ENCODE assay signal across 8 cellular contexts in genomic region chr5:62223312-62223954, GRCh38.
DNase-seq lines count a peak whose midpoint lies in the region; ATAC-seq and TF ChIP-seq lines count a peak whose summit lies in the region.
"Not testable (repeated sequence)": the region's sequence is repeated elsewhere in the genome, so short reads cannot be mapped to it uniquely, and the experiment has no call there.

No MANE protein-coding gene starts in this region.

- peak; percentile 82 to 87 for DNase-seq in Caco-2
- DNase-seq in T-helper 17 cell = peak; percentile 34 to 64 (median 51)
- peak; percentile 63 for DNase-seq in activated effector memory CD4-positive, alpha-beta T cell treated with Interleukin-2 at 50 U/mL for 16 hours
- DNase-seq in fibroblast of lung (ENCODE audit: low read depth in 2 of 2) = peak in 1 of 2 donors; percentile 32
- peak; percentile 45 to 62 for DNase-seq in stimulated activated CD8-positive, alpha-beta memory T cell treated with anti-CD3 and anti-CD28 coated beads, Interleukin-2, amount 100 ng/mL, for 48 hours (ENCODE audit: low read depth in 2 of 2)

- TF ChIP-seq CTCF in Caco-2 (IDR thresholded peaks at IDR 0.05; ENCODE audit: insufficient read depth in 1 of 2, low read depth in 1 of 2, low read length in 1 of 2, severe bottlenecking in 1 of 2, unreplicated experiment in 1 of 2) (peak; percentile 30 to 71), fibroblast of lung (conservative IDR thresholded peaks at IDR 0.05 in 1 of 2, IDR thresholded peaks at IDR 0.05 in 1 of 2; ENCODE audit: low read depth in 1 of 2, low read length in 2 of 2) (peak; percentile 23 to 33), neural cell (IDR thresholded peaks at IDR 0.05; ENCODE audit: poor library complexity, severe bottlenecking) (peak; percentile 80)

- H2AFZ ChIP-seq in fibroblast of lung (ENCODE audit: low read length); neural cell (ENCODE audit: low read depth, low read length): not testable (repeated sequence)

- not testable (repeated sequence) for H4K20me1 ChIP-seq in fibroblast of lung (ENCODE audit: control insufficient read depth, extremely low read depth, insufficient read depth, low read length); neural cell (ENCODE audit: insufficient read depth)

- not testable (repeated sequence) for H3F3A ChIP-seq in neural cell (ENCODE audit: insufficient read depth, low read length, poor library complexity, severe bottlenecking)

- not testable (repeated sequence) for H3K9ac ChIP-seq in fibroblast of lung (ENCODE audit: insufficient read depth, low read length); neural cell (ENCODE audit: low read length)

- peak; percentile 69 for TF ChIP-seq RAD21 in neural cell (conservative IDR thresholded peaks at IDR 0.05)

- not testable (repeated sequence) for H3K4me3 ChIP-seq in Caco-2 (ENCODE audit: low read depth, low read length); neural cell (ENCODE audit: low read length)
- peak overlapping the region in 2 of 4 experiments; percentile 35 to 43 for H3K4me3 ChIP-seq in fibroblast of lung (replicated peaks in 1 of 4; ENCODE audit: control extremely low read depth in 1 of 4, insufficient read depth in 1 of 4, low read depth in 3 of 4, low read length in 4 of 4)

- not testable (repeated sequence) for H3K27me3 ChIP-seq in Caco-2 (replicated peaks; ENCODE audit: control insufficient read depth, insufficient read depth, low read length); fibroblast of lung (ENCODE audit: control insufficient read depth, insufficient read depth, low read length); neural cell (ENCODE audit: insufficient read depth, low read depth, low read length)

- intact Hi-C loops in Caco-2 (cut with micrococcal nuclease; ENCODE audit: unreplicated experiment) = not testable (repeated sequence)

- H3K36me3 ChIP-seq in Caco-2 (ENCODE audit: control insufficient read depth, insufficient read depth, low read length); fibroblast of lung (ENCODE audit: control insufficient read depth, insufficient read depth, low read length); neural cell (ENCODE audit: insufficient read depth, low read length): not testable (repeated sequence)

- not testable (repeated sequence) for TF ChIP-seq EP300 in neural cell (conservative IDR thresholded peaks at IDR 0.05; ENCODE audit: poor library complexity, severe bottlenecking)

- H3K9me3 Mint-ChIP-seq in Caco-2 (ENCODE audit: unreplicated experiment) = not testable (repeated sequence)

- not testable (repeated sequence) for H3K27ac Mint-ChIP-seq in Caco-2 (ENCODE audit: unreplicated experiment)
- peak overlapping the region; percentile 96 for H3K27ac Mint-ChIP-seq in T-helper 17 cell

- H3K79me2 ChIP-seq in fibroblast of lung (ENCODE audit: control insufficient read depth, insufficient read depth, low read length); neural cell (replicated peaks; ENCODE audit: insufficient read depth, low read length): not testable (repeated sequence)

- not testable (repeated sequence) for H3K4me1 ChIP-seq in Caco-2; fibroblast of lung (ENCODE audit: control insufficient read depth, extremely low read depth, insufficient read depth, low read length)

- H3K4me3 Mint-ChIP-seq in Caco-2 (ENCODE audit: unreplicated experiment) = not testable (repeated sequence)
- H3K4me3 Mint-ChIP-seq in T-helper 17 cell = peak overlapping the region; percentile 96

- not testable (repeated sequence) for H3K27ac ChIP-seq in fibroblast of lung (ENCODE audit: insufficient read depth, low read length); neural cell (ENCODE audit: low read length)

- not testable (repeated sequence) for H3K4me2 ChIP-seq in fibroblast of lung (ENCODE audit: extremely low read depth, insufficient read depth, low read length); neural cell (ENCODE audit: low read length)

- not testable (repeated sequence) for BruUV-seq in Caco-2 (replicated peaks; lab: Mats Ljungman, UMichigan)

- POLR2A ChIA-PET in Caco-2 (lab: Charles Lee) = not testable (repeated sequence)

- H3K36me3 Mint-ChIP-seq in Caco-2 (ENCODE audit: insufficient read depth, unreplicated experiment); T-helper 17 cell (ENCODE audit: low read depth): not testable (repeated sequence)

- ATAC-seq in GM19468 (IDR thresholded peaks at IDR 0.05; ENCODE audit: extremely low read depth, unreplicated experiment) (peak; percentile 94), HG03097 (IDR thresholded peaks at IDR 0.05; ENCODE audit: low FRiP score, unreplicated experiment) (peak; percentile 94), T-helper 17 cell (peak; percentile 98)

- CTCF ChIA-PET in Caco-2 (lab: Charles Lee) = not testable (repeated sequence)

- H3K9me2 ChIP-seq in neural cell (ENCODE audit: insufficient read depth, low read length) = not testable (repeated sequence)

- H3K9me3 ChIP-seq in Caco-2; T-helper 17 cell (ENCODE audit: control insufficient read depth, low read length, poor library complexity, severe bottlenecking); fibroblast of lung (ENCODE audit: control insufficient read depth, insufficient read depth, low read depth, low read length); neural cell (ENCODE audit: low read length): not testable (repeated sequence)

- H3K4me1 Mint-ChIP-seq in Caco-2 (ENCODE audit: low read depth, unreplicated experiment) = not testable (repeated sequence)
- H3K4me1 Mint-ChIP-seq in T-helper 17 cell = peaks cover 12% of the 10 kb centered on the region

- not testable (repeated sequence) for H3K27me3 Mint-ChIP-seq in Caco-2 (ENCODE audit: insufficient read depth, unreplicated experiment)
- peaks cover 13% of the 10 kb centered on the region for H3K27me3 Mint-ChIP-seq in T-helper 17 cell

TF ChIP-seq in neural cell, 6 proteins besides CTCF, POLR2A, EP300 and RAD21:
- peak; percentile 75 for TF ChIP-seq SMC3 (conservative IDR thresholded peaks at IDR 0.05; ENCODE audit: poor library complexity)

Comparison
In these comparisons a context has a peak if more than half of its experiments do, and no peak if none do; other contexts are left out.
1. CTCF ChIP-seq: peak in every context shown above with its lines; median percentile 80 in neural cell; 50 in Caco-2; 28 in fibroblast of lung.